In the genomic region with DNA sequence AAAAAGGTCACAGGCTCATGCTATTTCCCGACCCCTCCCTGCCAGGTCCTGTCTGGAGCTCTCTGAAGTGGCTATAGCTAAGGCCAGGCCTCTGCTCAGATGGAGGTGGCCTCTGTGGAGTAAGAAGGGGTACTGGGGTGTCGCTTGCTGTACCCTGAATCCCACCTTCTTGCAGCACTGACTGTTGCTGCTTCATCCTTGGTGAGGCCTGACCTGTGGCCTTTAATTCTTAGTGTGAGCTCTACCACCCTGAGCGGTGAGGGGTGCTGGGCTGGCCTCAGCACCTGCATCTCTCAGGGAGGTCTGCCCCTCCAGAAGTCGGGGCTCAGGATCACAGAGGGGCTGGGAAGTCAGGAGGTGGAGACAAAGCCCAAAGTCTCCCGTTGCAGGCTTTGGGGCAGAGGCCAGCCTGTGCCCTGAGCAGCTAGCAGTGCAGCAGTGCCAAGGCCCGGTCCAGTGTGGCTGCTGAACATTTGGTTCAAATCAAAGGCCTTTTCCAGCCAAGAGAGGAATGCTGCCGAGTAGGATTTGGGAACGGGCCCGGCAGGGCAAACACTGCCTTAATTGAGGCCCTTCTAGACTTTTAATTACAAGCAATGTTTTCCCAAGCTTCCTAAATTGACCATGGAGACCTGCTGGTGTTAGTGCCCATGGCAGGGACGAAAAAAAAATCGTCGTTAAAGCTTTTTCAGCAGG, we compare ENCODE assay signal across 9 cellular contexts.
DNase-seq lines count a peak whose midpoint lies in the region; ATAC-seq and TF ChIP-seq lines count a peak whose summit lies in the region.
"Had no signal": no experiment of that assay in that cellular context is flagged by ENCODE, and none has a peak within 500 bp of the region (broad histone marks: within the 10 kb centered on the region; RNA-seq: fewer than 3 reads in every experiment).

No MANE protein-coding gene starts in this region.

- H3K27me3 ChIP-seq in HUES6 (ENCODE audit: control insufficient read depth, insufficient read depth, low read length) (no peaks in the 10 kb centered on the region), brain microvascular endothelial cell (replicated peaks) (no peaks in the 10 kb centered on the region), spleen (replicated peaks in 1 of 7) (no peaks in the 10 kb centered on the region)

- intact Hi-C loops in spleen (cut with DNase I; ENCODE audit: low total_unique reads), result no loop called here

- no peaks in the 10 kb centered on the region for H3K9me3 ChIP-seq in HUES6 (ENCODE audit: control insufficient read depth, insufficient read depth, low read depth, low read length)
- H3K9me3 ChIP-seq in spleen, result no peaks in the 10 kb centered on the region

- in situ Hi-C loops in brain microvascular endothelial cell (cut with HindIII; ENCODE audit: low pct_ligation_motif_present, low sequenced_read_pairs), result no loop called here

- peak overlapping the region; percentile 24; the same call in 1 of the 2 replicates for H3K27ac ChIP-seq in HUES6 (ENCODE audit: low read depth, low read length)
- H3K27ac ChIP-seq in brain microvascular endothelial cell, result peak overlapping the region; percentile 100
- peak overlapping the region; percentile 68 to 90 (median 82) for H3K27ac ChIP-seq in spleen

- ATAC-seq in left lobe of liver (peak; percentile 67), HG02759 (IDR thresholded peaks at IDR 0.05; ENCODE audit: unreplicated experiment) (no peak)
- ATAC-seq: activated CD8-positive, alpha-beta memory T cell treated with anti-CD3 and anti-CD28 coated beads, Interleukin-2, amount 10 ng/mL, durations not matched to agents 7 days and 5 days had no signal

- DNase-seq in brain microvascular endothelial cell, result no peak
- peak; percentile 93 for DNase-seq in left lobe of liver (ENCODE audit: low spot score)
- DNase-seq in spleen, result no peak
- no peak for DNase-seq in activated CD4-positive, CD25-positive, alpha-beta regulatory T cell (lab: John Stamatoyannopoulos, UW)
- DNase-seq in activated effector memory CD4-positive, alpha-beta T cell treated with Interleukin-2 at 50 U/mL for 16 hours, result no peak
- no peak for DNase-seq in NCI-H2196 (lab: John Stamatoyannopoulos, UW; ENCODE audit: unreplicated experiment)
- DNase-seq: activated CD8-positive, alpha-beta memory T cell treated with anti-CD3 and anti-CD28 coated beads, Interleukin-2, amount 10 ng/mL, durations not matched to agents 7 days and 5 days had no signal

- TF ChIP-seq CTCF in brain microvascular endothelial cell (IDR thresholded peaks at IDR 0.05; ENCODE audit: low read depth, low read length, missing control alignments) (no peak), spleen (IDR thresholded peaks at IDR 0.05 in 8 of 11, conservative IDR thresholded peaks at IDR 0.05 in 3 of 11) (no peak)

- no peak overlapping the region for H3K4me3 ChIP-seq in HUES6 (ENCODE audit: low read depth, low read length)
- no peak overlapping the region for H3K4me3 ChIP-seq in brain microvascular endothelial cell (ENCODE audit: low read depth, low read length)
- no peak overlapping the region for H3K4me3 ChIP-seq in spleen

- WGBS in spleen, 5 donors, result 57 to 69% (median 63%) methylated on average over 10 to 12 of the region's 12 CpGs

- H3K4me1 ChIP-seq in HUES6 (ENCODE audit: control insufficient read depth, insufficient read depth, low read length) (peaks cover 77% of the 10 kb centered on the region), spleen (peaks cover 18 to 81% (median 52%) of the 10 kb centered on the region in 6 donors)

- no peak for TF ChIP-seq POLR2A in spleen (IDR thresholded peaks at IDR 0.05)

- H3K9ac ChIP-seq in HUES6 (ENCODE audit: low read length), result peak overlapping the region; percentile 50

- H3K36me3 ChIP-seq in HUES6 (ENCODE audit: control insufficient read depth, insufficient read depth, low read length) (no peaks in the 10 kb centered on the region), brain microvascular endothelial cell (replicated peaks) (no peaks in the 10 kb centered on the region), spleen (no peaks in the 10 kb centered on the region)

Comparison
In these comparisons a context has a peak if more than half of its experiments do, and no peak if none do; other contexts are left out.
1. H3K27ac ChIP-seq: peak in every context shown above with its lines; median percentile 100 in brain microvascular endothelial cell; 82 in spleen; 24 in HUES6.